ENCODE assay signal across 8 cellular contexts in the genomic region with DNA sequence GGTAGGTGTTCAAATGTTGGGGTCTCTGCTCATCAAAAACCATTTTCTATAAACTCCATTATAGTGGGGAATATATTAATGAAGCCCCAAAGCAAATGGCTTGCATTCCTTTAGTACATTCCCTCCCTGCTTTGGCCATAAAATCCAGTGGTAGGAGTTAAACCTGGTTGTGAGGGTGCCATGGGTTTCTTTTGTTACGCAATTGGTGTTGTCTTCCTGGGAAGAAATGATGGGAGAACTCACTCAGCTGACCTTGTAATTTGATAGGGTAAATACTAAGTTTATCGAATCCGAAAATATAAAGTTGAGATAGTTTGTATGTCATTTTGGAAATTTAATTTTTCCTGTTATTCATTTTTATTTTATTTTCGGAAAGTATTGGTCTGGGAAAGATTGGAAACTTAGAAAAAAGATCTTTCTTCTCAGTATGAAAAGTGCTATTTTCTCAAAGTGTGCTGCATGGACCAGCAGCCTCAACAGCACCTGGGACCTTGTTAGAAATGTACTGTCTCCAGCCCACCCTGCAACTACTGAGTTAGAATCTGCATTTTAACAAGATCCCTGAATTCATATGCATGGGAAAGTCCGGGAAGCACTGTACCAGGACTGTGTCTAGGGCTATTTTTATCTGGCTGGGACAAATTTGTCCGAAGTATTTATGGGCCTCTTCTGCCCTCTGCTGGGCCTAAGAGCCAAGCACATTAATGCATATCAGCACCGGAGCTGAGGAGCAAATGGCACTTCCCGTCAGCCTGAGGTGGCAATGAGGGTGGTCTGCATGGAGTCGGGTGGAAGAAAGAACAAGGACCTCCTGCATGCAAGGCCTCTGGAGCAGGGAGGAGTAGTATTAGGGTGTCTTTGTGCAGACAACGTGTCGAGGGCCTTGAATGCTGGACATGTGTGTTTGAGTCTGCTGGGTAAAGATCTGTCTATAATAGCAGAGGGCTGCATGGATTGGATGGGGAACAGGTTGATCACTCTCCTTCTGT. TPM values are rescaled to one million over a fixed set of nuclear protein-coding genes. Genes with fewer than 3 reads are reported as not detected.
A peak's percentile ranks its signal among the peaks of the same experiment; 100 is the strongest.
DNase-seq lines count a peak whose midpoint lies in the region; ATAC-seq, FAIRE-seq and TF ChIP-seq lines count a peak whose summit lies in the region.

No MANE protein-coding gene starts in this region.

- intact Hi-C loops in left colon (cut with DNase I, micrococcal nuclease), result loop anchor here in 1 of 2 donors (10.0 kb wide), 3 partner anchors 58 to 318 kb away; partner anchors contain the start of gene FAM81A

- H3K4me1 ChIP-seq in A549, result peaks cover 9% of the 10 kb centered on the region

- POLR2A ChIA-PET in A549 (lab: Yijun Ruan, JAX), result no interaction called here

- H3K9me3 ChIP-seq in A549, result peaks cover 8% of the 10 kb centered on the region; the same call in 2 of the 3 replicates

- CTCF ChIA-PET in A549 (lab: Yijun Ruan, JAX), result interaction anchor here (0.6 to 6.4 kb wide), 87 partner anchors 8 to 1265 kb away, joined by 3 to 47 read pairs (median 4); partner anchors contain the start of gene FAM81A

- no peaks in the 10 kb centered on the region for H3K36me3 Mint-ChIP-seq in central memory CD8-positive, alpha-beta T cell (ENCODE audit: insufficient read depth)

- H3K27me3 Mint-ChIP-seq in central memory CD8-positive, alpha-beta T cell, result peaks cover 9% of the 10 kb centered on the region

- peak; percentile 98 for TF ChIP-seq CTCF in A549 (IDR thresholded peaks at IDR 0.05)

- H3K4me1 Mint-ChIP-seq in central memory CD8-positive, alpha-beta T cell, result peaks cover 6% of the 10 kb centered on the region

- peak; percentile 61 to 81 for DNase-seq in A549 (ENCODE audit: low read depth in 1 of 2, low spot score in 1 of 2)
- peak; percentile 8 for DNase-seq in GM19239 (ENCODE audit: insufficient read length, low spot score)
- DNase-seq in NCI-H2196 treated with DMSO at 0.1 percent for 48 hours (lab: John Stamatoyannopoulos, UW; ENCODE audit: unreplicated experiment), result peak; percentile 15
- DNase-seq in activated CD4-positive, CD25-positive, alpha-beta regulatory T cell (lab: John Stamatoyannopoulos, UW), result peak in 3 of 4 experiments; percentile 5 to 11 (median 6)
- peak; percentile 22 to 39 for DNase-seq in central memory CD8-positive, alpha-beta T cell (ENCODE audit: low spot score in 2 of 2)
- peak; percentile 33 to 67 for DNase-seq in left colon
- DNase-seq in stimulated activated CD4-positive, alpha-beta T cell treated with anti-CD3 and anti-CD28 coated beads, Interleukin-1b, Interleukin-23, amount 100 ng/mL, for 48 hours, result peak; percentile 39
- no peak for DNase-seq in GOT3 (lab: John Stamatoyannopoulos, UW)

- no peak for TF ChIP-seq POLR2A in A549 (IDR thresholded peaks at IDR 0.05; ENCODE audit: low read length)

- H3K27ac Mint-ChIP-seq in central memory CD8-positive, alpha-beta T cell (ENCODE audit: low read depth), result no peak overlapping the region

- H3K9me3 Mint-ChIP-seq in central memory CD8-positive, alpha-beta T cell, result no peaks in the 10 kb centered on the region

- ATAC-seq in A549 (peak; percentile 95 to 98), left colon (peak; percentile 99)
- no peak for ATAC-seq in central memory CD8-positive, alpha-beta T cell (replicated peaks; ENCODE audit: extremely low read depth, poor library complexity, severe bottlenecking)

- H3K4me3 Mint-ChIP-seq in central memory CD8-positive, alpha-beta T cell, result no peak overlapping the region

- H3K4me3 ChIP-seq in A549, result no peak overlapping the region

- TF ChIP-seq EP300 in A549 (IDR thresholded peaks at IDR 0.05), result no peak

- FAIRE-seq in A549 (lab: Jason Lieb, UNC) (peak; percentile 96), GM19239 (lab: Jason Lieb, UNC) (peak; percentile 87)

- TF ChIP-seq RAD21 in A549 (conservative IDR thresholded peaks at IDR 0.05 in 1 of 2, IDR thresholded peaks at IDR 0.05 in 1 of 2), result peak; percentile 100

- WGBS in A549 (ENCODE audit: missing lambda C conversion rate), result 22% methylated on average over 11 of the region's 11 CpGs

- peak overlapping the region; percentile 55 to 71 for H3K27ac ChIP-seq in A549

- peak overlapping the region; percentile 60 for H3K4me2 ChIP-seq in A549

TF ChIP-seq in A549, 52 proteins besides CTCF, POLR2A, EP300 and RAD21:
- TF ChIP-seq ZC3H11A (IDR thresholded peaks at IDR 0.05) (no peak), RCOR1 (IDR thresholded peaks at IDR 0.05; ENCODE audit: low read depth, low read length) (no peak), JUN (IDR thresholded peaks at IDR 0.05) (0 out of 5 replicates have a peak, but pooled peaks of 1 of the 2 experiments have one; percentile 24), KDM1A (IDR thresholded peaks at IDR 0.05; ENCODE audit: low read depth) (no peak), CEBPB (IDR thresholded peaks at IDR 0.05) (peak; percentile 80 to 91; a peak in 3 of 4 replicates), CBX8 (IDR thresholded peaks at IDR 0.05) (no peak), ZFP36 (IDR thresholded peaks at IDR 0.05; ENCODE audit: borderline replicate concordance, partially characterized antibody) (no peak), RARB (CRISPR knock-in tag; IDR thresholded peaks at IDR 0.05) (no peak), HEYL (CRISPR knock-in tag; IDR thresholded peaks at IDR 0.05) (no peak), SMC3 (IDR thresholded peaks at IDR 0.05) (peak; percentile 99), PHF8 (IDR thresholded peaks at IDR 0.05; ENCODE audit: borderline replicate concordance, low read depth) (no peak), CBX2 (IDR thresholded peaks at IDR 0.05; ENCODE audit: borderline replicate concordance, low read depth) (no peak), MAX (IDR thresholded peaks at IDR 0.05) (peak; percentile 38; the same call in 1 of the 2 replicates)

RNA-seq across cellular contexts. Expression of gene FAM81A, which starts 54.7 kb away (rescaled TPM):
- polyA plus RNA-seq in A549 (2011; rRNA removed) (12.4 and 13.1 TPM in 2 replicates), A549 (2017; fragmentation: RNase III; extraction: RNeasy Plus Mini Kit Qiagen cat#74134 plus additional on column Dnase treatment) (11.5 to 15.1 TPM (median 12.7 TPM) in 3 replicates)
- polyA plus RNA-seq in A549 (2012; cell fraction: cytosol; rRNA removed), result 9.6 and 10.4 TPM in 2 replicates
- polyA plus RNA-seq in A549 (2012; cell fraction: nucleus; rRNA removed), result 3.5 and 5.3 TPM in 2 replicates
- 4.9 and 7.7 TPM in 2 replicates for polyA minus RNA-seq in A549 (2011; rRNA and poly(A)+ RNA removed)
- 1 to 10 TPM; 9.0 to 9.2 TPM for total RNA-seq in left colon
